29 cellular contexts compared by ENCODE assay signal in the genomic region with DNA sequence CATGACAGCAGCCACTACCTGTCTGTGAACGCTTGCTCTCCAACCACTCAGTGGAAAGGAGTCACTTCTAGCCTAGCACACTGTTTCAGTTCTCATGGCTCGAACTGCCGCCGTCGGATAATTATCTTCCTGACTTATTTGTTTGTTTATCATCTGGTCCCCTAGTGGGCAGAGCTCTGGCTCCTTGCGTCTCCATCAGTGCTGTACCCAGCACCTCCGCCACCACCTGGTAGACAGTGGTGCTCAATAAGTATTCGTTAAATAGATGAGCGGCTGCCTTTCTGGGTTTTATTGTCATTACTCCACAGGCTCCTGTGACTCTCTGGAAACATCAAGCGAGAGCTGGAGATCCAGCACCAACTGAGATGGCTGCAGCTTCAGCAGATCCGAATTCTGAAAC.
DNase-seq lines count a peak whose midpoint lies in the region; ATAC-seq, FAIRE-seq and TF ChIP-seq lines count a peak whose summit lies in the region.
"Had no signal": no experiment of that assay in that cellular context is flagged by ENCODE, and none has a peak within 500 bp of the region (broad histone marks: within the 10 kb centered on the region; RNA-seq: fewer than 3 reads in every experiment).

No MANE protein-coding gene starts in this region.

- H3K27ac Mint-ChIP-seq in mesothelial cell of epicardium = no peak overlapping the region
- H3K27ac Mint-ChIP-seq: activated CD8-positive, alpha-beta T cell treated with anti-CD3 and anti-CD28 coated beads, Interleukin-2, amount 10 ng/mL, durations not matched to agents 7 days and 5 days; activated naive CD8-positive, alpha-beta T cell treated with anti-CD3 and anti-CD28 coated beads for 36 hours; activated T-cell treated with anti-CD3 and anti-CD28 coated beads, Interleukin-2, amount 50 U/mL, for 72 hours; brain; naive B cell; stimulated activated naive CD8-positive, alpha-beta T cell treated with anti-CD3 and anti-CD28 coated beads, Interleukin-15, Interleukin-2, amounts not matched to agents 100 ng/mL and 50 ng/mL, for 24 hours had no signal

- POLR2A ChIA-PET in K562 (lab: Yijun Ruan, JAX) = no interaction called here

- no peak for TF ChIP-seq RAD21 in K562 (CRISPR knock-in tag; conservative IDR thresholded peaks at IDR 0.05 in 1 of 2, IDR thresholded peaks at IDR 0.05 in 1 of 2)

- peak in 2 of 3 experiments; percentile 10 to 55; a peak in 2 of 6 replicates for TF ChIP-seq CTCF in K562 (IDR thresholded peaks at IDR 0.05 in 2 of 3, conservative IDR thresholded peaks at IDR 0.05 in 1 of 3; ENCODE audit: insufficient read depth in 2 of 3, low read depth in 1 of 3, low read length in 3 of 3)
- TF ChIP-seq CTCF in smooth muscle cell (IDR thresholded peaks at IDR 0.05; ENCODE audit: borderline replicate concordance, insufficient read depth, poor library complexity, severe bottlenecking) = peak; percentile 19
- no peak for TF ChIP-seq CTCF in mesothelial cell of epicardium (IDR thresholded peaks at IDR 0.05; ENCODE audit: unreplicated experiment)

- DNase-seq in DMS 273 (lab: John Stamatoyannopoulos, UW; ENCODE audit: unreplicated experiment) (peak; percentile 10), DMS 273 treated with DMSO at 0.1 percent for 48 hours (lab: John Stamatoyannopoulos, UW) (no peak), NCI-H748 (lab: John Stamatoyannopoulos, UW; ENCODE audit: unreplicated experiment) (peak; percentile 81), K562 (ENCODE audit: extremely low read depth in 1 of 4, low spot score in 3 of 4) (peak in 1 of 4 experiments; percentile 5), smooth muscle cell (lab: John Stamatoyannopoulos, UW; ENCODE audit: unreplicated experiment) (no peak), mesothelial cell of epicardium (ENCODE audit: low spot score in 2 of 2, unreplicated experiment in 2 of 2) (no peak), D341Med (ENCODE audit: low spot score) (no peak)
- DNase-seq: 8988T; activated CD4-positive, CD25-positive, alpha-beta regulatory T cell; activated CD8-positive, alpha-beta T cell treated with anti-CD3 and anti-CD28 coated beads, Interleukin-2, amount 10 ng/mL, durations not matched to agents 7 days and 5 days; activated naive CD8-positive, alpha-beta T cell treated with anti-CD3 and anti-CD28 coated beads for 36 hours; activated T-cell treated with anti-CD3 and anti-CD28 coated beads, Interleukin-2, amount 50 U/mL, for 72 hours; colonic mucosa; heart right ventricle; kidney; naive B cell; NCI-H2081; NCI-H524; ovary; SHP77 treated with DMSO at 0.1 percent for 48 hours; stimulated activated CD4-positive, alpha-beta T cell treated with anti-CD3 and anti-CD28 coated beads, Interleukin-1b, Interleukin-23, amount 100 ng/mL, for 48 hours; T-helper 2 cell; upper lobe of left lung had no signal

- H3K4me1 Mint-ChIP-seq in mesothelial cell of epicardium = peaks cover 9% of the 10 kb centered on the region
- H3K4me1 Mint-ChIP-seq: activated naive CD8-positive, alpha-beta T cell treated with anti-CD3 and anti-CD28 coated beads for 36 hours; naive B cell had no signal

- H3K9ac ChIP-seq in K562 (ENCODE audit: insufficient read depth in 1 of 2, low read depth in 2 of 2, low read length in 2 of 2) (no peak overlapping the region), smooth muscle cell (ENCODE audit: low read depth) (no peak overlapping the region)
- H3K9ac ChIP-seq: BLaER1 treated with 17β-estradiol and CSF1 and Interleukin-3, amounts not matched to agents 10 nM and 100 nM had no signal

- no TSS peak for BruUV-seq in K562 (replicated peaks; lab: Mats Ljungman, UMichigan)

- H3K79me2 ChIP-seq in K562 (ENCODE audit: control insufficient read depth, insufficient read depth, low read length) (no peaks in the 10 kb centered on the region), smooth muscle cell (ENCODE audit: low read depth) (no peaks in the 10 kb centered on the region)

- 0% methylated on average over 11 of the region's 11 CpGs for WGBS in K562 (ENCODE audit: insufficient coverage, low coverage, missing lambda C conversion rate)
- 64% methylated on average over 11 of the region's 11 CpGs for WGBS in smooth muscle cell (ENCODE audit: low lambda C conversion rate)

- H3K27me3 ChIP-seq in K562 (ENCODE audit: control insufficient read depth in 2 of 2, insufficient read depth in 2 of 2, low read length in 2 of 2) = peaks cover 2 to 14% of the 10 kb centered on the region in 2 experiments; a peak in 3 of 5 replicates
- H3K27me3 ChIP-seq in smooth muscle cell (ENCODE audit: low read depth) = no peaks in the 10 kb centered on the region
- H3K27me3 ChIP-seq: BLaER1 treated with 17β-estradiol and CSF1 and Interleukin-3, amounts not matched to agents 10 nM and 100 nM; colonic mucosa; ovary; upper lobe of left lung had no signal

- no peak overlapping the region for H3K4me3 ChIP-seq in K562
- H3K4me3 ChIP-seq in smooth muscle cell = no peak overlapping the region
- H3K4me3 ChIP-seq: BLaER1 treated with 17β-estradiol and CSF1 and Interleukin-3, amounts not matched to agents 10 nM and 100 nM; colonic mucosa; GM12878; heart right ventricle; ovary; upper lobe of left lung had no signal

- in situ Hi-C loops in K562 (cut with MboI) = no loop called here

- H3K36me3 Mint-ChIP-seq in mesothelial cell of epicardium = no peaks in the 10 kb centered on the region
- H3K36me3 Mint-ChIP-seq: activated naive CD8-positive, alpha-beta T cell treated with anti-CD3 and anti-CD28 coated beads for 36 hours; brain; naive B cell had no signal

- H3K4me1 ChIP-seq in K562 (replicated peaks in 1 of 2; ENCODE audit: control insufficient read depth in 2 of 2, insufficient read depth in 2 of 2, low read length in 2 of 2) (no peaks in the 10 kb centered on the region), smooth muscle cell (ENCODE audit: low read depth) (peaks cover 3% of the 10 kb centered on the region)
- H3K4me1 ChIP-seq: BLaER1 treated with 17β-estradiol and CSF1 and Interleukin-3, amounts not matched to agents 10 nM and 100 nM; colonic mucosa had no signal

- H3K4me3 Mint-ChIP-seq in mesothelial cell of epicardium = no peak overlapping the region
- H3K4me3 Mint-ChIP-seq: activated CD8-positive, alpha-beta T cell treated with anti-CD3 and anti-CD28 coated beads, Interleukin-2, amount 10 ng/mL, durations not matched to agents 7 days and 5 days; activated naive CD8-positive, alpha-beta T cell treated with anti-CD3 and anti-CD28 coated beads for 36 hours; activated T-cell treated with anti-CD3 and anti-CD28 coated beads, Interleukin-2, amount 50 U/mL, for 72 hours; brain; naive B cell; stimulated activated naive CD8-positive, alpha-beta T cell treated with anti-CD3 and anti-CD28 coated beads, Interleukin-15, Interleukin-2, amounts not matched to agents 100 ng/mL and 50 ng/mL, for 24 hours had no signal

- CTCF ChIA-PET in K562 (lab: Yijun Ruan, JAX; ENCODE audit: low intra/inter-chr PET ratio) = no interaction called here

- H3K36me3 ChIP-seq in K562 (ENCODE audit: control insufficient read depth, insufficient read depth, low read length) (no peaks in the 10 kb centered on the region), smooth muscle cell (ENCODE audit: low read depth) (no peaks in the 10 kb centered on the region)
- H3K36me3 ChIP-seq: BLaER1 treated with 17β-estradiol and CSF1 and Interleukin-3, amounts not matched to agents 10 nM and 100 nM; colonic mucosa; heart right ventricle; ovary; upper lobe of left lung had no signal

- H3F3A ChIP-seq in smooth muscle cell (ENCODE audit: low read depth) = no peaks in the 10 kb centered on the region

- H3K27me3 Mint-ChIP-seq in mesothelial cell of epicardium (ENCODE audit: low read depth) = peaks cover 46% of the 10 kb centered on the region
- H3K27me3 Mint-ChIP-seq: naive B cell; stimulated activated naive CD8-positive, alpha-beta T cell treated with anti-CD3 and anti-CD28 coated beads, Interleukin-15, Interleukin-2, amounts not matched to agents 100 ng/mL and 50 ng/mL, for 24 hours had no signal

- H3K27ac ChIP-seq in K562 (ENCODE audit: extremely low read depth, low read depth, low read length) (no peak overlapping the region), smooth muscle cell (ENCODE audit: low read depth) (no peak overlapping the region)
- H3K27ac ChIP-seq: BLaER1 treated with 17β-estradiol and CSF1 and Interleukin-3, amounts not matched to agents 10 nM and 100 nM; colonic mucosa; heart right ventricle; ovary; upper lobe of left lung had no signal

- H2AFZ ChIP-seq in K562 (ENCODE audit: low read depth, low read length) (no peak overlapping the region), smooth muscle cell (ENCODE audit: low read depth) (no peak overlapping the region)

- H4K20me1 ChIP-seq in K562 (replicated peaks; ENCODE audit: control insufficient read depth, insufficient read depth, low read length) (no peaks in the 10 kb centered on the region), smooth muscle cell (ENCODE audit: low read depth) (no peaks in the 10 kb centered on the region)
- H4K20me1 ChIP-seq: BLaER1 treated with 17β-estradiol and CSF1 and Interleukin-3, amounts not matched to agents 10 nM and 100 nM had no signal

- H3K4me2 ChIP-seq in K562 (ENCODE audit: insufficient read depth, low read length) = no peak overlapping the region
- H3K4me2 ChIP-seq in smooth muscle cell = no peak overlapping the region
- H3K4me2 ChIP-seq: BLaER1 treated with 17β-estradiol and CSF1 and Interleukin-3, amounts not matched to agents 10 nM and 100 nM had no signal

- no peaks in the 10 kb centered on the region for H3K9me1 ChIP-seq in K562 (ENCODE audit: control insufficient read depth, insufficient read depth, low read length)

- FAIRE-seq in K562 (lab: Jason Lieb, UNC) = no peak
- FAIRE-seq: endometrium, GM12878, kidney had no signal

- no peaks in the 10 kb centered on the region for H3K9me3 Mint-ChIP-seq in mesothelial cell of epicardium
- H3K9me3 Mint-ChIP-seq: activated naive CD8-positive, alpha-beta T cell treated with anti-CD3 and anti-CD28 coated beads for 36 hours; activated T-cell treated with anti-CD3 and anti-CD28 coated beads, Interleukin-2, amount 50 U/mL, for 72 hours; stimulated activated naive CD8-positive, alpha-beta T cell treated with anti-CD3 and anti-CD28 coated beads, Interleukin-15, Interleukin-2, amounts not matched to agents 100 ng/mL and 50 ng/mL, for 24 hours had no signal

- intact Hi-C loops in K562 (cut with micrococcal nuclease) = no loop called here

- TF ChIP-seq POLR2A in K562 (conservative IDR thresholded peaks at IDR 0.05) = no peak

- TF ChIP-seq EP300 in K562 (IDR thresholded peaks at IDR 0.05; ENCODE audit: low read length) = no peak

- H3K9me3 ChIP-seq in K562 (replicated peaks; ENCODE audit: control insufficient read depth, insufficient read depth, low read depth, low read length) (no peaks in the 10 kb centered on the region), smooth muscle cell (replicated peaks; ENCODE audit: low read depth) (no peaks in the 10 kb centered on the region)
- H3K9me3 ChIP-seq: BLaER1 treated with 17β-estradiol and CSF1 and Interleukin-3, amounts not matched to agents 10 nM and 100 nM; colonic mucosa; heart right ventricle; ovary; upper lobe of left lung had no signal

- ATAC-seq in K562 (peak; percentile 48; the same call in 1 of the 3 replicates), GM21423 (IDR thresholded peaks at IDR 0.05; ENCODE audit: unreplicated experiment) (no peak)
- ATAC-seq: activated CD8-positive, alpha-beta T cell treated with anti-CD3 and anti-CD28 coated beads, Interleukin-2, amount 10 ng/mL, durations not matched to agents 7 days and 5 days; activated T-cell treated with anti-CD3 and anti-CD28 coated beads, Interleukin-2, amount 50 U/mL, for 72 hours; GM12878 had no signal

TF ChIP-seq in K562, 482 proteins besides CTCF, POLR2A, EP300 and RAD21 (continues in another document):
- no peak for TF ChIP-seq ZNF311 (CRISPR knock-in tag; IDR thresholded peaks at IDR 0.05)

Comparison
In these comparisons a context has a peak if more than half of its experiments do, and no peak if none do; other contexts are left out.
1. DNase-seq: peak in DMS 273 (single experiment) and NCI-H748 (single experiment); none in DMS 273 treated with DMSO at 0.1 percent for 48 hours (single experiment), smooth muscle cell (single experiment), mesothelial cell of epicardium (0 of 2) and D341Med (single experiment).